ENCODE assay signal across 8 cellular contexts in genomic region chr16:68470461-68471150, GRCh38. TPM values are rescaled to one million over a fixed set of nuclear protein-coding genes. Genes with fewer than 3 reads are reported as not detected.
DNase-seq lines count a peak whose midpoint lies in the region; ATAC-seq and TF ChIP-seq lines count a peak whose summit lies in the region.

No MANE protein-coding gene starts in this region.

- H3K36me3 Mint-ChIP-seq in natural killer cell treated with Interleukin-12 subunit alpha and Interleukin-12 subunit beta and Interleukin-15 and Interleukin-18, amount 100 ng/mL, for 72 hours = no peaks in the 10 kb centered on the region
- no peaks in the 10 kb centered on the region for H3K36me3 Mint-ChIP-seq in endothelial cell (ENCODE audit: low read depth, unreplicated experiment)

- ATAC-seq in GM18498 (IDR thresholded peaks at IDR 0.05; ENCODE audit: unreplicated experiment) = peak; percentile 96
- peak; percentile 89 for ATAC-seq in GM21515 (IDR thresholded peaks at IDR 0.05; ENCODE audit: unreplicated experiment)
- peak; percentile 60 to 62 for ATAC-seq in natural killer cell treated with Interleukin-12 subunit alpha and Interleukin-12 subunit beta and Interleukin-15 and Interleukin-18, amount 100 ng/mL, for 72 hours

- peaks cover 0 to 2% of the 10 kb centered on the region in 2 donors for H3K27me3 Mint-ChIP-seq in natural killer cell treated with Interleukin-12 subunit alpha and Interleukin-12 subunit beta and Interleukin-15 and Interleukin-18, amount 100 ng/mL, for 72 hours
- H3K27me3 Mint-ChIP-seq in endothelial cell (ENCODE audit: unreplicated experiment) = peaks cover 12% of the 10 kb centered on the region

- peak; percentile 98 for DNase-seq in KBM-7
- DNase-seq in amygdala (lab: John Stamatoyannopoulos, UW) = peak in 30 of 56 donors; percentile 8 to 63 (median 22)
- no peak for DNase-seq in natural killer cell treated with Interleukin-12 subunit alpha and Interleukin-12 subunit beta and Interleukin-15 and Interleukin-18, amount 100 ng/mL, for 72 hours (ENCODE audit: low spot score)
- DNase-seq in endothelial cell (ENCODE audit: low spot score) = no peak
- DNase-seq in NK-92 (lab: John Stamatoyannopoulos, UW; ENCODE audit: unreplicated experiment) = no peak
- no peak for DNase-seq in HPDE6-E6E7 (ENCODE audit: extremely low spot score)

- no peaks in the 10 kb centered on the region for H3K9me3 Mint-ChIP-seq in natural killer cell treated with Interleukin-12 subunit alpha and Interleukin-12 subunit beta and Interleukin-15 and Interleukin-18, amount 100 ng/mL, for 72 hours
- H3K9me3 Mint-ChIP-seq in endothelial cell (ENCODE audit: unreplicated experiment) = no peaks in the 10 kb centered on the region

- in situ Hi-C loops in KBM-7 (cut with MboI; ENCODE audit: low pct_unique_long_range_greater_than_20kb, low sequenced_read_pairs) = no loop called here

- peak overlapping the region; percentile 88 for H3K4me3 Mint-ChIP-seq in natural killer cell treated with Interleukin-12 subunit alpha and Interleukin-12 subunit beta and Interleukin-15 and Interleukin-18, amount 100 ng/mL, for 72 hours
- H3K4me3 Mint-ChIP-seq in endothelial cell (ENCODE audit: unreplicated experiment) = no peak overlapping the region

- peaks cover 14 to 33% of the 10 kb centered on the region in 2 donors for H3K4me1 Mint-ChIP-seq in natural killer cell treated with Interleukin-12 subunit alpha and Interleukin-12 subunit beta and Interleukin-15 and Interleukin-18, amount 100 ng/mL, for 72 hours (ENCODE audit: low read depth in 2 of 2)
- H3K4me1 Mint-ChIP-seq in endothelial cell (ENCODE audit: unreplicated experiment) = peaks cover 57% of the 10 kb centered on the region

- peak overlapping the region; percentile 40 to 80 for H3K27ac Mint-ChIP-seq in natural killer cell treated with Interleukin-12 subunit alpha and Interleukin-12 subunit beta and Interleukin-15 and Interleukin-18, amount 100 ng/mL, for 72 hours
- H3K27ac Mint-ChIP-seq in endothelial cell (ENCODE audit: unreplicated experiment) = no peak overlapping the region

- TF ChIP-seq CTCF in endothelial cell (IDR thresholded peaks at IDR 0.05; ENCODE audit: unreplicated experiment) = no peak

RNA-seq across cellular contexts. Expression of gene SMPD3, which starts 22.3 kb away (rescaled TPM):
- total RNA-seq in natural killer cell treated with Interleukin-12 subunit alpha and Interleukin-12 subunit beta and Interleukin-15 and Interleukin-18, amount 100 ng/mL, for 72 hours = 1 to 10 TPM in 1 of 2 donors, under 1 TPM in 1; 0.26 to 1.9 TPM
- total RNA-seq in endothelial cell (ENCODE audit: unreplicated experiment) = not detected

Comparison
In these comparisons a context has a peak if more than half of its experiments do, and no peak if none do; other contexts are left out.
1. DNase-seq: peak in KBM-7 (single experiment) and amygdala (30 of 56); none in natural killer cell treated with Interleukin-12 subunit alpha and Interleukin-12 subunit beta and Interleukin-15 and Interleukin-18, amount 100 ng/mL, for 72 hours (single experiment), endothelial cell (single experiment), NK-92 (single experiment) and HPDE6-E6E7 (single experiment).
2. Peak in every context shown above with its lines, with median percentiles within 50 percentile points of each other: ATAC-seq.